In genomic region chr14:89589400-89590128, GRCh38 we compare ENCODE assay signal across 1 cellular context.
TF ChIP-seq lines count a peak whose summit lies in the region.

No MANE protein-coding gene starts in this region.

TF ChIP-seq in GM23338, 12 proteins besides CTCF, POLR2A, EP300 and RAD21 (continued from another document):
- TF ChIP-seq ZNF462 (CRISPR knock-in tag; IDR thresholded peaks at IDR 0.05), result no peak
- no peak for TF ChIP-seq NANOG (IDR thresholded peaks at IDR 0.05; ENCODE audit: borderline replicate concordance)
